ENCODE assay signal across 17 cellular contexts in genomic region chr13:55345197-55345596, GRCh38.
DNase-seq lines count a peak whose midpoint lies in the region; ATAC-seq and TF ChIP-seq lines count a peak whose summit lies in the region.
"Had no signal": no experiment of that assay in that cellular context is flagged by ENCODE, and none has a peak within 500 bp of the region (broad histone marks: within the 10 kb centered on the region; RNA-seq: fewer than 3 reads in every experiment).

No MANE protein-coding gene starts in this region.

- H3K36me3 ChIP-seq in neuronal stem cell (replicated peaks in 1 of 2; ENCODE audit: control insufficient read depth in 2 of 2, insufficient read depth in 2 of 2, low read length in 2 of 2) (no peaks in the 10 kb centered on the region), mesenchymal stem cell (ENCODE audit: control insufficient read depth in 1 of 2, insufficient read depth in 2 of 2, low read depth in 1 of 2, low read length in 2 of 2) (no peaks in the 10 kb centered on the region)
- H3K36me3 ChIP-seq: BLaER1 treated with 17β-estradiol and CSF1 and Interleukin-3, amounts not matched to agents 10 nM and 100 nM had no signal

- no CpG with 5 or more reads among the region's 4 CpGs for WGBS in neuronal stem cell (ENCODE audit: extremely low coverage in 2 of 2, insufficient read length in 2 of 2, insufficient replicate concordance in 1 of 2), 2 donors
- 97% methylated on average over 3 of the region's 4 CpGs for WGBS in mesenchymal stem cell

- no peak overlapping the region for H3K27ac ChIP-seq in neuronal stem cell (replicated peaks; ENCODE audit: low read length)
- H3K27ac ChIP-seq in mesenchymal stem cell (ENCODE audit: low read length, poor library complexity, severe bottlenecking), result no peak overlapping the region
- H3K27ac ChIP-seq: BLaER1 treated with 17β-estradiol and CSF1 and Interleukin-3, amounts not matched to agents 10 nM and 100 nM; HL-60 had no signal

- H3K27me3 Mint-ChIP-seq in MCF 10A (ENCODE audit: insufficient read depth, unreplicated experiment), result no peaks in the 10 kb centered on the region
- H3K27me3 Mint-ChIP-seq: B cell had no signal

- peak; percentile 10 for DNase-seq in NCI-H82 (lab: John Stamatoyannopoulos, UW)
- DNase-seq in NCI-H82 treated with DMSO at 0.1 percent for 48 hours (lab: John Stamatoyannopoulos, UW; ENCODE audit: unreplicated experiment), result no peak
- DNase-seq in cerebellum (ENCODE audit: low spot score), result peak; percentile 1
- no peak for DNase-seq in neuronal stem cell (ENCODE audit: low spot score)
- DNase-seq in mesenchymal stem cell, result no peak
- DNase-seq in MCF 10A (ENCODE audit: unreplicated experiment), result no peak
- DNase-seq: 8988T; Calu3; CD8-positive, alpha-beta T cell; DMS79 treated with DMSO at 0.1 percent for 48 hours; HCEC 1CT had no signal

- H3K9me3 ChIP-seq in neuronal stem cell (replicated peaks in 1 of 2; ENCODE audit: control insufficient read depth in 2 of 2, insufficient read depth in 1 of 2, low read depth in 1 of 2, low read length in 2 of 2) (no peaks in the 10 kb centered on the region), mesenchymal stem cell (ENCODE audit: control insufficient read depth, low read length) (peaks cover 19% of the 10 kb centered on the region)
- H3K9me3 ChIP-seq: BLaER1 treated with 17β-estradiol and CSF1 and Interleukin-3, amounts not matched to agents 10 nM and 100 nM had no signal

- H3K4me1 ChIP-seq in neuronal stem cell (ENCODE audit: control insufficient read depth in 2 of 2, insufficient read depth in 1 of 2, low read depth in 1 of 2, low read length in 2 of 2) (peaks cover 0 to 2% of the 10 kb centered on the region in 2 donors), mesenchymal stem cell (ENCODE audit: control insufficient read depth, insufficient read depth, low read depth, low read length) (no peaks in the 10 kb centered on the region)
- H3K4me1 ChIP-seq: BLaER1 treated with 17β-estradiol and CSF1 and Interleukin-3, amounts not matched to agents 10 nM and 100 nM had no signal

- H3K27me3 ChIP-seq in neuronal stem cell (ENCODE audit: control insufficient read depth in 3 of 3, insufficient read depth in 3 of 3, low read depth in 1 of 3, low read length in 3 of 3), result no peaks in the 10 kb centered on the region
- H3K27me3 ChIP-seq in mesenchymal stem cell (ENCODE audit: control insufficient read depth in 1 of 2, insufficient read depth in 1 of 2, low read length in 2 of 2), result no peaks in the 10 kb centered on the region
- H3K27me3 ChIP-seq: BLaER1 treated with 17β-estradiol and CSF1 and Interleukin-3, amounts not matched to agents 10 nM and 100 nM had no signal

- no peak overlapping the region for H2BK15ac ChIP-seq in neuronal stem cell (ENCODE audit: low read length)
- no peak overlapping the region for H2BK15ac ChIP-seq in mesenchymal stem cell (ENCODE audit: low read depth, poor library complexity, severe bottlenecking)

- H2BK120ac ChIP-seq in neuronal stem cell (ENCODE audit: low read depth, low read length) (no peak overlapping the region), mesenchymal stem cell (ENCODE audit: low read depth, low read length) (no peak overlapping the region)

- TF ChIP-seq CTCF in MCF 10A (IDR thresholded peaks at IDR 0.05; ENCODE audit: unreplicated experiment), result no peak

- no TSS peak for BruUV-seq in MCF 10A (replicated peaks; lab: Mats Ljungman, UMichigan)

- no peak overlapping the region for H4K8ac ChIP-seq in neuronal stem cell (ENCODE audit: low read depth, low read length)
- H4K8ac ChIP-seq in mesenchymal stem cell (ENCODE audit: low read length), result no peak overlapping the region

- H3K4me1 Mint-ChIP-seq in MCF 10A (ENCODE audit: insufficient read depth, unreplicated experiment), result no peaks in the 10 kb centered on the region
- H3K4me1 Mint-ChIP-seq: B cell had no signal

- H3K23ac ChIP-seq in neuronal stem cell (ENCODE audit: low read depth, low read length, poor library complexity) (no peak overlapping the region), mesenchymal stem cell (ENCODE audit: low read length in 2 of 2) (no peak overlapping the region)

- no peaks in the 10 kb centered on the region for H3K36me3 Mint-ChIP-seq in MCF 10A (ENCODE audit: insufficient read depth, unreplicated experiment)
- H3K36me3 Mint-ChIP-seq: CD8-positive, alpha-beta T cell had no signal

- H3K79me1 ChIP-seq in neuronal stem cell (ENCODE audit: low read depth, low read length) (no peaks in the 10 kb centered on the region), mesenchymal stem cell (replicated peaks; ENCODE audit: low read length, poor library complexity, severe bottlenecking) (no peaks in the 10 kb centered on the region)

- H3K4me2 ChIP-seq in neuronal stem cell (ENCODE audit: insufficient read depth, low read length, poor library complexity, severe bottlenecking) (no peak overlapping the region), mesenchymal stem cell (ENCODE audit: low read length, poor library complexity, severe bottlenecking) (no peak overlapping the region)
- H3K4me2 ChIP-seq: BLaER1 treated with 17β-estradiol and CSF1 and Interleukin-3, amounts not matched to agents 10 nM and 100 nM; GM23338 had no signal

- H2AFZ ChIP-seq in neuronal stem cell (ENCODE audit: low read length) (peak overlapping the region; percentile 36), mesenchymal stem cell (ENCODE audit: low read depth, low read length) (no peak overlapping the region)
- H2AFZ ChIP-seq: GM23338 had no signal

- H3K27ac Mint-ChIP-seq in MCF 10A (ENCODE audit: low read depth, unreplicated experiment), result no peak overlapping the region
- H3K27ac Mint-ChIP-seq: B cell; CD8-positive, alpha-beta T cell; GM23338 had no signal

- H3K18ac ChIP-seq in neuronal stem cell (ENCODE audit: low read length), result no peak overlapping the region
- H3K18ac ChIP-seq in mesenchymal stem cell (ENCODE audit: low read depth in 1 of 2, low read length in 2 of 2), result no peak overlapping the region

- H3K9me3 Mint-ChIP-seq in MCF 10A (ENCODE audit: unreplicated experiment), result no peaks in the 10 kb centered on the region
- H3K9me3 Mint-ChIP-seq: GM23338 had no signal

- H4K91ac ChIP-seq in neuronal stem cell (ENCODE audit: low read depth, low read length, poor library complexity), result no peak overlapping the region
- H4K91ac ChIP-seq in mesenchymal stem cell (ENCODE audit: low read length), result no peak overlapping the region

- H3K4me3 ChIP-seq in neuronal stem cell (ENCODE audit: low read length in 2 of 2), result no peak overlapping the region
- no peak overlapping the region for H3K4me3 ChIP-seq in mesenchymal stem cell (ENCODE audit: insufficient read depth in 1 of 2, low read depth in 1 of 2, low read length in 2 of 2)
- H3K4me3 ChIP-seq: BLaER1 treated with 17β-estradiol and CSF1 and Interleukin-3, amounts not matched to agents 10 nM and 100 nM; GM12878; GM23338 had no signal

- CTCF ChIA-PET in MCF 10A (lab: Yijun Ruan, JAX), result no interaction called here

- H3K14ac ChIP-seq in neuronal stem cell (ENCODE audit: low read length) (no peak overlapping the region), mesenchymal stem cell (ENCODE audit: low read length in 2 of 2) (no peak overlapping the region)

- ATAC-seq in GM19463 (IDR thresholded peaks at IDR 0.05; ENCODE audit: unreplicated experiment), result no peak
- ATAC-seq: CD8-positive, alpha-beta T cell; GM12878; GM23338 had no signal

- H3K4ac ChIP-seq in neuronal stem cell (ENCODE audit: low read length), result no peak overlapping the region
- H3K4ac ChIP-seq in mesenchymal stem cell (ENCODE audit: low read depth in 1 of 2, low read length in 2 of 2), result no peak overlapping the region

- H2BK5ac ChIP-seq in neuronal stem cell (ENCODE audit: low read length) (no peak overlapping the region), mesenchymal stem cell (ENCODE audit: low read depth, low read length, poor library complexity, severe bottlenecking) (no peak overlapping the region)

- no peak overlapping the region for H2BK12ac ChIP-seq in neuronal stem cell (ENCODE audit: low read length)
- H2BK12ac ChIP-seq in mesenchymal stem cell (ENCODE audit: low read length in 2 of 2), result no peak overlapping the region

- POLR2A ChIA-PET in MCF 10A (lab: Yijun Ruan, JAX), result no interaction called here

- H3K9ac ChIP-seq in neuronal stem cell (ENCODE audit: low read depth, low read length, poor library complexity) (no peak overlapping the region), mesenchymal stem cell (ENCODE audit: low read length) (no peak overlapping the region)
- H3K9ac ChIP-seq: BLaER1 treated with 17β-estradiol and CSF1 and Interleukin-3, amounts not matched to agents 10 nM and 100 nM had no signal

- H3K4me3 Mint-ChIP-seq in MCF 10A (ENCODE audit: unreplicated experiment), result no peak overlapping the region
- H3K4me3 Mint-ChIP-seq: B cell; CD8-positive, alpha-beta T cell; GM23338 had no signal

- H2AK5ac ChIP-seq in neuronal stem cell (ENCODE audit: low read depth, low read length), result no peak overlapping the region
- no peak overlapping the region for H2AK5ac ChIP-seq in mesenchymal stem cell (ENCODE audit: low read length, severe bottlenecking)

- intact Hi-C loops in MCF 10A (cut with micrococcal nuclease), result no loop called here

Comparison
In these comparisons a context has a peak if more than half of its experiments do, and no peak if none do; other contexts are left out.
1. DNase-seq: peak in NCI-H82 (single experiment) and cerebellum (single experiment); none in NCI-H82 treated with DMSO at 0.1 percent for 48 hours (single experiment), neuronal stem cell (single experiment), mesenchymal stem cell (single experiment) and MCF 10A (single experiment).